Comparison of ENCODE assay signal across 20 cellular contexts in the genomic region with DNA sequence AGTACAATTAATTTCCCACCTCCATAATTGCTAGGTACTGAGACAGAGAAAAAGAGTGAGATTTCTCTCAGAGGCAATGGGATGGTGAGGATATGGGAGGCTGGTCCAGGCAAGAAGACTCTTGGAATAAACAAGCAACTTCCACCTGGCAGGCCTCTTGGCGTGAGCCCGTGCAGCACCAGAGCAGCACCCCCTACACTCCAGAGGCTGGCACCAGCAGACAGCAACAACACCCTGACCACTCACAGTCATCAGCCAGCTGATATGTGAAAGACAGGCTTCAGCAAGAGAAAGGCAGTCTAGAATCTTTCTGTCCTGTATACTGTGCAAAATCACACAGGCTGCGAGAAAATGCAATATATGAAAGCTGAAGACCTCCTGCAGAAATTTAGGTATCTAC. TPM values are rescaled to one million over a fixed set of nuclear protein-coding genes. Genes with fewer than 3 reads are reported as not detected.
DNase-seq lines count a peak whose midpoint lies in the region; ATAC-seq, FAIRE-seq and TF ChIP-seq lines count a peak whose summit lies in the region.
"Had no signal": no experiment of that assay in that cellular context is flagged by ENCODE, and none has a peak within 500 bp of the region (broad histone marks: within the 10 kb centered on the region; RNA-seq: fewer than 3 reads in every experiment).

No MANE protein-coding gene starts in this region.

- no peak overlapping the region for H3K4me3 ChIP-seq in astrocyte (ENCODE audit: insufficient read depth, low read depth, low read length)
- H3K4me3 ChIP-seq: neural progenitor cell had no signal

- H3K9ac ChIP-seq in astrocyte (ENCODE audit: low read length): peak overlapping the region; percentile 77
- H3K9ac ChIP-seq: neural progenitor cell had no signal

- TF ChIP-seq CTCF in astrocyte (IDR thresholded peaks at IDR 0.05; ENCODE audit: insufficient read depth, low read depth, low read length) (no peak), natural killer cell (IDR thresholded peaks at IDR 0.05) (no peak)

- H3K4me1 Mint-ChIP-seq in astrocyte (ENCODE audit: low read depth, unreplicated experiment): peaks cover 49% of the 10 kb centered on the region
- H3K4me1 Mint-ChIP-seq in natural killer cell: peaks cover 29 to 60% of the 10 kb centered on the region in 2 donors
- H3K4me1 Mint-ChIP-seq in naive thymus-derived CD8-positive, alpha-beta T cell: peaks cover 0 to 4% (median under 1%) of the 10 kb centered on the region in 4 donors
- H3K4me1 Mint-ChIP-seq: stimulated activated naive CD8-positive, alpha-beta T cell treated with anti-CD3 and anti-CD28 coated beads, Interleukin-15, amount 100 ng/mL, for 72 hours had no signal

- H3K36me3 Mint-ChIP-seq in astrocyte (ENCODE audit: low read depth, unreplicated experiment) (no peaks in the 10 kb centered on the region), natural killer cell (no peaks in the 10 kb centered on the region)
- no peaks in the 10 kb centered on the region for H3K36me3 Mint-ChIP-seq in naive thymus-derived CD8-positive, alpha-beta T cell

- peaks cover 52% of the 10 kb centered on the region for H3K4me1 ChIP-seq in astrocyte (ENCODE audit: insufficient read depth, low read length)

- peak; percentile 82 to 89 (median 87) for ATAC-seq in natural killer cell
- no peak for ATAC-seq in naive thymus-derived CD8-positive, alpha-beta T cell
- ATAC-seq: stimulated activated naive CD8-positive, alpha-beta T cell treated with anti-CD3 and anti-CD28 coated beads, Interleukin-15, amount 100 ng/mL, for 72 hours had no signal

- no peak for FAIRE-seq in astrocyte (lab: Jason Lieb, UNC)

- peaks cover 64% of the 10 kb centered on the region for H3K79me2 ChIP-seq in astrocyte (ENCODE audit: insufficient read depth, low read length)

- no peaks in the 10 kb centered on the region for H3K9me3 ChIP-seq in astrocyte (ENCODE audit: insufficient read depth, low read depth, low read length)

- H3K27me3 ChIP-seq in astrocyte (ENCODE audit: insufficient read depth, low read length): no peaks in the 10 kb centered on the region
- H3K27me3 ChIP-seq: neural progenitor cell had no signal

- H3K4me3 Mint-ChIP-seq in astrocyte (ENCODE audit: unreplicated experiment) (no peak overlapping the region), natural killer cell (no peak overlapping the region)
- no peak overlapping the region for H3K4me3 Mint-ChIP-seq in naive thymus-derived CD8-positive, alpha-beta T cell
- H3K4me3 Mint-ChIP-seq: activated naive CD4-positive, alpha-beta T cell treated with anti-CD3 and anti-CD28 coated beads for 36 hours; dendritic cell treated with granulocyte-macrophage colony-stimulating factor and Interleukin-4, amounts not matched to agents 40 ng/mL and 50 ng/mL, for 4 days; neural progenitor cell; stimulated activated naive CD8-positive, alpha-beta T cell treated with anti-CD3 and anti-CD28 coated beads, Interleukin-15, amount 100 ng/mL, for 72 hours; T-helper 1 cell treated with Interleukin-12 subunit alpha and Interleukin-12 subunit beta and Interleukin-4 antibody, amounts not matched to agents 30 μg/mL and 1 μg/mL, for 36 hours had no signal

- no peaks in the 10 kb centered on the region for H3K9me3 Mint-ChIP-seq in astrocyte (ENCODE audit: unreplicated experiment)
- H3K9me3 Mint-ChIP-seq in natural killer cell: no peaks in the 10 kb centered on the region
- no peaks in the 10 kb centered on the region for H3K9me3 Mint-ChIP-seq in naive thymus-derived CD8-positive, alpha-beta T cell
- H3K9me3 Mint-ChIP-seq: activated naive CD4-positive, alpha-beta T cell treated with anti-CD3 and anti-CD28 coated beads for 36 hours; dendritic cell treated with granulocyte-macrophage colony-stimulating factor and Interleukin-4, amounts not matched to agents 40 ng/mL and 50 ng/mL, for 4 days; neural progenitor cell; stimulated activated naive CD8-positive, alpha-beta T cell treated with anti-CD3 and anti-CD28 coated beads, Interleukin-15, amount 100 ng/mL, for 72 hours; T-helper 1 cell treated with Interleukin-12 subunit alpha and Interleukin-12 subunit beta and Interleukin-4 antibody, amounts not matched to agents 30 μg/mL and 1 μg/mL, for 36 hours had no signal

- H3K36me3 ChIP-seq in astrocyte (ENCODE audit: insufficient read depth, low read length): no peaks in the 10 kb centered on the region
- H3K36me3 ChIP-seq: neural progenitor cell, WERI-Rb-1 had no signal

- intact Hi-C loops in cardiac septum (cut with DNase I): no loop called here
- intact Hi-C loops in natural killer cell (cut with micrococcal nuclease): no loop called here

- H3K27ac ChIP-seq in astrocyte (ENCODE audit: low read depth, low read length) (no peak overlapping the region), temporal lobe (ENCODE audit: low read depth, low read length) (peak overlapping the region; percentile 0)
- H3K27ac ChIP-seq: neural progenitor cell, WERI-Rb-1 had no signal

- no peak overlapping the region for H3K4me2 ChIP-seq in astrocyte (ENCODE audit: low read length)
- H3K4me2 ChIP-seq: neural progenitor cell had no signal

- H4K20me1 ChIP-seq in astrocyte (ENCODE audit: insufficient read depth, low read length): no peaks in the 10 kb centered on the region

- H3K27me3 Mint-ChIP-seq in astrocyte (ENCODE audit: low read depth, unreplicated experiment): no peaks in the 10 kb centered on the region
- no peaks in the 10 kb centered on the region for H3K27me3 Mint-ChIP-seq in natural killer cell (ENCODE audit: low read depth in 2 of 2)
- peaks cover 0 to 16% (median 2%) of the 10 kb centered on the region in 5 donors for H3K27me3 Mint-ChIP-seq in naive thymus-derived CD8-positive, alpha-beta T cell
- H3K27me3 Mint-ChIP-seq: dendritic cell treated with granulocyte-macrophage colony-stimulating factor and Interleukin-4, amounts not matched to agents 40 ng/mL and 50 ng/mL, for 4 days had no signal

- H3K27ac Mint-ChIP-seq in astrocyte (ENCODE audit: unreplicated experiment) (no peak overlapping the region), natural killer cell (peak overlapping the region; percentile 37 to 62)
- no peak overlapping the region for H3K27ac Mint-ChIP-seq in naive thymus-derived CD8-positive, alpha-beta T cell
- H3K27ac Mint-ChIP-seq: activated naive CD4-positive, alpha-beta T cell treated with anti-CD3 and anti-CD28 coated beads for 36 hours; dendritic cell treated with granulocyte-macrophage colony-stimulating factor and Interleukin-4, amounts not matched to agents 40 ng/mL and 50 ng/mL, for 4 days; neural progenitor cell; stimulated activated naive CD8-positive, alpha-beta T cell treated with anti-CD3 and anti-CD28 coated beads, Interleukin-15, amount 100 ng/mL, for 72 hours; T-helper 1 cell treated with Interleukin-12 subunit alpha and Interleukin-12 subunit beta and Interleukin-4 antibody, amounts not matched to agents 30 μg/mL and 1 μg/mL, for 36 hours had no signal

- H2AFZ ChIP-seq in astrocyte (ENCODE audit: low read depth, low read length): no peak overlapping the region
- H2AFZ ChIP-seq: neural progenitor cell had no signal

- POLR2A ChIA-PET in naive thymus-derived CD8-positive, alpha-beta T cell (lab: Charles Lee): no interaction called here

- no peak for DNase-seq in astrocyte (ENCODE audit: low read depth)
- DNase-seq in cardiac septum (ENCODE audit: low spot score): peak; percentile 82
- DNase-seq in natural killer cell: peak; percentile 32
- no peak for DNase-seq in middle frontal gyrus (ENCODE audit: extremely low spot score, low spot score)
- DNase-seq in NCI-H1694 (lab: John Stamatoyannopoulos, UW): no peak
- DNase-seq in HUDEP-2 (lab: John Stamatoyannopoulos, UW; ENCODE audit: unreplicated experiment in 76 of 76): no peak
- DNase-seq in naive thymus-derived CD8-positive, alpha-beta T cell: no peak
- DNase-seq: activated CD4-positive, alpha-beta T cell treated with anti-CD3 and anti-CD28 coated beads, Interleukin-2, amount 50 U/mL, for 48 hours; activated naive CD4-positive, alpha-beta T cell treated with anti-CD3 and anti-CD28 coated beads for 36 hours; activated T-cell treated with anti-CD3 and anti-CD28 coated beads for 4 hours; H7; mesendoderm; NCI-H1930; NCI-H446; stimulated activated naive CD8-positive, alpha-beta T cell treated with anti-CD3 and anti-CD28 coated beads, Interleukin-15, amount 100 ng/mL, for 72 hours; WERI-Rb-1 had no signal

RNA-seq across cellular contexts. Expression of gene KIF13A, which starts 59.7 kb away (rescaled TPM):
- 38.1 and 38.4 TPM in 2 replicates for total RNA-seq in astrocyte
- total RNA-seq in cardiac septum: 145 TPM
- 10 to 100 TPM; 15.0 to 26.4 (median 19.5) TPM for total RNA-seq in natural killer cell
- 14.5 TPM for total RNA-seq in temporal lobe
- total RNA-seq in naive thymus-derived CD8-positive, alpha-beta T cell: under 1 TPM; 0.49 to 0.81 TPM
- not detected for polyA plus RNA-seq in naive thymus-derived CD8-positive, alpha-beta T cell
- total RNA-seq: activated naive CD4-positive, alpha-beta T cell treated with anti-CD3 and anti-CD28 coated beads for 36 hours had no signal

Comparison
In these comparisons a context has a peak if more than half of its experiments do, and no peak if none do; other contexts are left out.
1. DNase-seq: peak in cardiac septum (single experiment) and natural killer cell (single experiment); none in astrocyte (single experiment), middle frontal gyrus (single experiment), NCI-H1694 (single experiment), HUDEP-2 (0 of 76) and naive thymus-derived CD8-positive, alpha-beta T cell (0 of 10).
2. H3K27ac Mint-ChIP-seq: peak in natural killer cell (2 of 2); none in astrocyte (single experiment) and naive thymus-derived CD8-positive, alpha-beta T cell (0 of 10).
3. ATAC-seq: peak in natural killer cell (3 of 3); none in naive thymus-derived CD8-positive, alpha-beta T cell (0 of 2).